In the genomic region with DNA sequence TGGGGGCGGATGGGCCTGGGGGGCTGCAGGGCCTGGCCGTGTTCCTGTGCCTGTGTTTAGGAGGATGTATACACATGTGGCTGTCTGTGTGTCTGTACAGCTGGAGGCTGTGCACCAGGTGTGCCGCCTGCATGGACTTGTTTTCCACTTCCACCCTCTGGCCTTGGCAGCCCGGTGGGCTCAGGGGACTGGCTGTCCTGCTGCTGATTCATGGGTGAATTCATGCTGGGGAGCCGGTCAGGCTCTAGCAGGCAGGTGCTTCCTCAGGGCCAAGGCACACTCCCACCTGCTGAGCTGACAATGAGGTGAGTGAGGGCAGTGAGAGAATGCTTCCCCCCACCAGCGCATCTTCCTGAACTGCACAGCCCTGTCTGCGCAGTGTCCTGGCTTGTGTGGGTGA, we compare ENCODE assay signal across 20 cellular contexts.
DNase-seq lines count a peak whose midpoint lies in the region; ATAC-seq, FAIRE-seq and TF ChIP-seq lines count a peak whose summit lies in the region.
"Had no signal": no experiment of that assay in that cellular context is flagged by ENCODE, and none has a peak within 500 bp of the region (broad histone marks: within the 10 kb centered on the region; RNA-seq: fewer than 3 reads in every experiment).

No MANE protein-coding gene starts in this region.

- no peak overlapping the region for H3K4me3 Mint-ChIP-seq in MCF 10A (ENCODE audit: unreplicated experiment)
- no peak overlapping the region for H3K4me3 Mint-ChIP-seq in activated T-cell treated with anti-CD3 and anti-CD28 coated beads, Interleukin-2, amount 50 U/mL, for 4 hours

- FAIRE-seq in keratinocyte (lab: Jason Lieb, UNC), result peak; percentile 90
- FAIRE-seq: A549, GM12878, HepG2 had no signal

- H3K27ac Mint-ChIP-seq in MCF 10A (ENCODE audit: low read depth, unreplicated experiment), result no peak overlapping the region

- peaks cover 34% of the 10 kb centered on the region for H3K4me1 Mint-ChIP-seq in MCF 10A (ENCODE audit: insufficient read depth, unreplicated experiment)
- no peaks in the 10 kb centered on the region for H3K4me1 Mint-ChIP-seq in activated T-cell treated with anti-CD3 and anti-CD28 coated beads, Interleukin-2, amount 50 U/mL, for 4 hours (ENCODE audit: low read depth)

- intact Hi-C loops in mammary epithelial cell (cut with micrococcal nuclease) (no loop called here), MCF 10A (cut with micrococcal nuclease) (no loop called here)

- DNase-seq in mammary epithelial cell (peak; percentile 69), MCF 10A (ENCODE audit: unreplicated experiment) (no peak), RWPE2 (ENCODE audit: low spot score) (no peak), keratinocyte (ENCODE audit: low read depth, low spot score) (peak; percentile 81), ecto neural progenitor cell (ENCODE audit: low spot score) (no peak)
- no peak for DNase-seq in activated T-cell treated with anti-CD3 and anti-CD28 coated beads, Interleukin-2, amount 50 U/mL, for 4 hours
- DNase-seq: DMS 273 treated with DMSO at 0.1 percent for 48 hours, GDM1, MG63, NCI-H1092, NCI-H1694 treated with DMSO at 0.1 percent for 48 hours, NCI-H774, PC-9 had no signal

- H4K20me1 ChIP-seq in mammary epithelial cell (ENCODE audit: insufficient read depth, low read length) (no peaks in the 10 kb centered on the region), keratinocyte (ENCODE audit: control insufficient read depth, extremely low read depth, insufficient read depth, low read length) (no peaks in the 10 kb centered on the region)

- BruUV-seq in mammary epithelial cell (replicated peaks; lab: Mats Ljungman, UMichigan), result no TSS peak
- no TSS peak for BruUV-seq in MCF 10A (replicated peaks; lab: Mats Ljungman, UMichigan)

- peak overlapping the region; percentile 6 for H3K4me2 ChIP-seq in mammary epithelial cell (ENCODE audit: insufficient read depth, low read depth, low read length)
- peak overlapping the region; percentile 24 for H3K4me2 ChIP-seq in keratinocyte (ENCODE audit: control insufficient read depth, extremely low read depth, insufficient read depth, low read depth, low read length)
- H3K4me2 ChIP-seq: A549, PC-9 had no signal

- no peaks in the 10 kb centered on the region for H3K27me3 Mint-ChIP-seq in MCF 10A (ENCODE audit: insufficient read depth, unreplicated experiment)
- no peaks in the 10 kb centered on the region for H3K27me3 Mint-ChIP-seq in activated T-cell treated with anti-CD3 and anti-CD28 coated beads, Interleukin-2, amount 50 U/mL, for 4 hours (ENCODE audit: low read depth)

- no peaks in the 10 kb centered on the region for H3K9me1 ChIP-seq in keratinocyte (ENCODE audit: control insufficient read depth, extremely low read depth, insufficient read depth, low read length)

- CTCF ChIA-PET in mammary epithelial cell (lab: Charles Lee; ENCODE audit: low non-redundant PET), result no interaction called here
- CTCF ChIA-PET in MCF 10A (lab: Yijun Ruan, JAX), result no interaction called here

- H3K36me3 Mint-ChIP-seq in MCF 10A (ENCODE audit: insufficient read depth, unreplicated experiment), result peaks cover 4% of the 10 kb centered on the region
- no peaks in the 10 kb centered on the region for H3K36me3 Mint-ChIP-seq in activated T-cell treated with anti-CD3 and anti-CD28 coated beads, Interleukin-2, amount 50 U/mL, for 4 hours (ENCODE audit: insufficient read depth)

- H3K4me1 ChIP-seq in mammary epithelial cell (ENCODE audit: insufficient read depth, low read length), result peaks cover 59% of the 10 kb centered on the region
- peaks cover 28% of the 10 kb centered on the region for H3K4me1 ChIP-seq in RWPE2 (ENCODE audit: insufficient read depth, poor library complexity, severe bottlenecking)
- H3K4me1 ChIP-seq in keratinocyte (ENCODE audit: control insufficient read depth, extremely low read depth, insufficient read depth, low read length), result peaks cover 43% of the 10 kb centered on the region

- in situ Hi-C loops in mammary epithelial cell (cut with MboI; ENCODE audit: low sequenced_read_pairs in 2 of 2), result loop anchor here in 1 of 2 donors (25.0 kb wide), 1 partner anchor 149 kb away; no protein-coding TSS in a partner anchor

- POLR2A ChIA-PET in MCF 10A (lab: Yijun Ruan, JAX), result no interaction called here

- H3K9me3 Mint-ChIP-seq in MCF 10A (ENCODE audit: unreplicated experiment), result peaks cover 2% of the 10 kb centered on the region
- H3K9me3 Mint-ChIP-seq in activated T-cell treated with anti-CD3 and anti-CD28 coated beads, Interleukin-2, amount 50 U/mL, for 4 hours, result no peaks in the 10 kb centered on the region

- ATAC-seq in RWPE2 (ENCODE audit: low read depth), result peak; percentile 18; the same call in 1 of the 3 replicates
- no peak for ATAC-seq in activated T-cell treated with anti-CD3 and anti-CD28 coated beads, Interleukin-2, amount 50 U/mL, for 4 hours
- ATAC-seq in GM19395 (IDR thresholded peaks at IDR 0.05; ENCODE audit: unreplicated experiment), result no peak
- ATAC-seq: A549, GM12878, HCT116, HepG2, Right ventricle myocardium inferior had no signal

- H3K9ac ChIP-seq in mammary epithelial cell (ENCODE audit: insufficient read depth, low read length) (no peak overlapping the region), keratinocyte (ENCODE audit: control insufficient read depth, extremely low read depth, insufficient read depth, low read length) (no peak overlapping the region)

- H3K27me3 ChIP-seq in mammary epithelial cell (ENCODE audit: insufficient read depth, low read length) (no peaks in the 10 kb centered on the region), RWPE2 (ENCODE audit: insufficient read depth, poor library complexity, severe bottlenecking) (no peaks in the 10 kb centered on the region), keratinocyte (ENCODE audit: control insufficient read depth, extremely low read depth, insufficient read depth, low read length) (no peaks in the 10 kb centered on the region)
- H3K27me3 ChIP-seq: MG63 had no signal

- H3K4me3 ChIP-seq in mammary epithelial cell (replicated peaks in 1 of 3; ENCODE audit: insufficient read depth in 1 of 3, low read depth in 2 of 3, low read length in 3 of 3) (no peak overlapping the region), RWPE2 (ENCODE audit: severe bottlenecking) (no peak overlapping the region), keratinocyte (ENCODE audit: control insufficient read depth in 2 of 3, extremely low read depth in 1 of 3, insufficient read depth in 2 of 3, low read depth in 1 of 3, low read length in 3 of 3) (no peak overlapping the region)
- H3K4me3 ChIP-seq: A549, GM12878, MG63, PC-9 had no signal

- WGBS in mammary epithelial cell (ENCODE audit: low coverage, missing lambda C conversion rate), result 27% methylated on average over 5 of the region's 7 CpGs

- H3K36me3 ChIP-seq in mammary epithelial cell (ENCODE audit: insufficient read depth, low read length) (no peaks in the 10 kb centered on the region), RWPE2 (ENCODE audit: low read depth) (no peaks in the 10 kb centered on the region), keratinocyte (ENCODE audit: control insufficient read depth in 2 of 2, extremely low read depth in 1 of 2, insufficient read depth in 2 of 2, low read length in 2 of 2) (no peaks in the 10 kb centered on the region)
- H3K36me3 ChIP-seq: MG63 had no signal

- H3K79me2 ChIP-seq in mammary epithelial cell (ENCODE audit: insufficient read depth, low read length), result no peaks in the 10 kb centered on the region
- no peaks in the 10 kb centered on the region for H3K79me2 ChIP-seq in keratinocyte (ENCODE audit: control insufficient read depth, insufficient read depth, low read length)

- H3K27ac ChIP-seq in mammary epithelial cell (ENCODE audit: insufficient read depth, low read depth, low read length) (no peak overlapping the region), RWPE2 (ENCODE audit: poor library complexity, severe bottlenecking) (peak overlapping the region; percentile 28), keratinocyte (ENCODE audit: control insufficient read depth, insufficient read depth, low read length) (no peak overlapping the region)
- H3K27ac ChIP-seq: C4-2B, PC-9 had no signal

- dilution Hi-C loops in mammary epithelial cell (cut with HindIII; ENCODE audit: low sequenced_read_pairs) (loop anchor here (25.0 kb wide), 1 partner anchor 349 kb away; the partner anchor contains the start of gene PRSS23), keratinocyte (cut with MboI; ENCODE audit: extremely low pct_ligation_motif_present, low sequenced_read_pairs) (no loop called here)

- H3K9me3 ChIP-seq in mammary epithelial cell (replicated peaks; ENCODE audit: insufficient read depth, low read length) (no peaks in the 10 kb centered on the region), RWPE2 (ENCODE audit: severe bottlenecking) (no peaks in the 10 kb centered on the region), keratinocyte (ENCODE audit: control insufficient read depth, low read depth, low read length) (no peaks in the 10 kb centered on the region)
- H3K9me3 ChIP-seq: A549, MG63 had no signal

- TF ChIP-seq CTCF in mammary epithelial cell (conservative IDR thresholded peaks at IDR 0.05 in 1 of 2, IDR thresholded peaks at IDR 0.05 in 1 of 2; ENCODE audit: extremely low read depth in 1 of 2, insufficient read depth in 1 of 2, low read depth in 1 of 2, low read length in 2 of 2) (no peak), MCF 10A (IDR thresholded peaks at IDR 0.05; ENCODE audit: unreplicated experiment) (no peak), RWPE2 (IDR thresholded peaks at IDR 0.05; ENCODE audit: poor library complexity, severe bottlenecking) (no peak), keratinocyte (optimal IDR thresholded peaks at IDR 0.05 in 1 of 3, IDR thresholded peaks at IDR 0.05 in 1 of 3, conservative IDR thresholded peaks at IDR 0.05 in 1 of 3; ENCODE audit: extremely low read depth in 1 of 3, insufficient read depth in 2 of 3, low read length in 3 of 3) (peak in 1 of 3 experiments; percentile 3)

- H2AFZ ChIP-seq in mammary epithelial cell (ENCODE audit: low read depth, low read length) (peak overlapping the region; percentile 67), keratinocyte (ENCODE audit: control insufficient read depth, low read length) (no peak overlapping the region)
- H2AFZ ChIP-seq: PC-9 had no signal

Comparison
In these comparisons a context has a peak if more than half of its experiments do, and no peak if none do; other contexts are left out.
1. DNase-seq: peak in mammary epithelial cell (single experiment) and keratinocyte (single experiment); none in MCF 10A (single experiment), RWPE2 (single experiment), ecto neural progenitor cell (single experiment) and activated T-cell treated with anti-CD3 and anti-CD28 coated beads, Interleukin-2, amount 50 U/mL, for 4 hours (single experiment).